Comparison of ENCODE assay signal across 8 cellular contexts in the genomic region with DNA sequence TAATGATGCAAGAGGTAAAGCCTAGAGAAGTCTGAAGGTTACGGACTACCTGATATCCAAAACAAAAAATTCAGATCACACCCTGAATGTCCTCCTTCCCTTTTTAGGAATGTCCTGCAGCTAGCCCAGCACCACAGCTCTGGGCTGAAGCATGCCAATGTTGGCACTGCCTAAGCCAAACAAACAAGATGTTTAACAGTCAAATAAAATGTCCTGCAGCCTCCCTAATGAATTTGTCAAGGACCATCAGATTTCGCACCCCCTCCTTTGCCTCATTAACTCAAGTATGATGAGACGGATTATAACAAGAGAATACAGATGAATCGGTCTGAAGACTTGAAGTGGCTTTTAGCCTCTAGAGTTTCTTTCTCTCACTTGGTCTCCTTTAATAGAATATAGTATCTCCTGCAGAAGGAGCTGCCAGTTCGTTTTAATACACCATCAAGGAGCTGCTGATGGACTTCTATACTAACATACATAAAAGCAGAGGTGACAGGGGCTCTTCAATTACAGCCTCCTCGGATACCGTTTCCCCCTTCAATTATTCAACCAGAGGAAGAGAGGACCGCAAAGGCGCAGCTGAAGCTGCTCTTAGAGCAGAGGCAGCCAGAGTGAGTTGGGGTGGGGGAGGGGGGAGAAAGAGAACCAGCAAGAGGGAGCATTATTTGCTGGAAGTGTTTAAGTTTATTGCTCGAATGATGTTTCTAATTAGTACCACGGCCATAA. TPM values are rescaled to one million over a fixed set of nuclear protein-coding genes. Genes with fewer than 3 reads are reported as not detected.
DNase-seq lines count a peak whose midpoint lies in the region; ATAC-seq and TF ChIP-seq lines count a peak whose summit lies in the region.

No MANE protein-coding gene starts in this region.

- H3K9me3 ChIP-seq in NT2/D1 (ENCODE audit: insufficient read depth, low read length), result no peaks in the 10 kb centered on the region
- no peaks in the 10 kb centered on the region for H3K9me3 ChIP-seq in prostate gland

- TF ChIP-seq CTCF in prostate gland (IDR thresholded peaks at IDR 0.05), result no peak

- WGBS in prostate gland, result 52% methylated on average over 11 of the region's 11 CpGs

- DNase-seq in H7 (peak; percentile 54), NT2/D1 (ENCODE audit: low read depth, low spot score) (no peak), glomerular visceral epithelial cell (ENCODE audit: extremely low spot score) (peak; percentile 56), renal cortical epithelial cell (ENCODE audit: low read depth) (peak; percentile 37), AG08396 (ENCODE audit: low spot score) (no peak), NCI-H1048 (lab: John Stamatoyannopoulos, UW) (no peak), prostate gland (ENCODE audit: low spot score) (no peak)

- H3K9ac ChIP-seq in NT2/D1 (ENCODE audit: insufficient read length, low read depth), result no peak overlapping the region

- H3K27ac ChIP-seq in prostate gland, result no peak overlapping the region

- H3K36me3 ChIP-seq in H7 (replicated peaks; ENCODE audit: control insufficient read depth, insufficient read depth, low read length) (no peaks in the 10 kb centered on the region), NT2/D1 (ENCODE audit: insufficient read depth, insufficient read length, low read length) (no peaks in the 10 kb centered on the region), prostate gland (no peaks in the 10 kb centered on the region)

- intact Hi-C loops in prostate gland (cut with DNase I), result no loop called here

- ATAC-seq in GM19023 (IDR thresholded peaks at IDR 0.05; ENCODE audit: unreplicated experiment), result no peak

- TF ChIP-seq POLR2A in prostate gland (IDR thresholded peaks at IDR 0.05), result no peak

- peak overlapping the region; percentile 56 for H3K4me3 ChIP-seq in H7 (ENCODE audit: insufficient read depth, low read depth, low read length)
- H3K4me3 ChIP-seq in NT2/D1 (ENCODE audit: insufficient read length, low read depth), result peak overlapping the region; percentile 37
- H3K4me3 ChIP-seq in prostate gland, result no peak overlapping the region

- H3K27me3 ChIP-seq in H7 (ENCODE audit: control insufficient read depth, insufficient read depth, low read length), result peaks cover 48% of the 10 kb centered on the region
- H3K27me3 ChIP-seq in NT2/D1 (ENCODE audit: insufficient read depth, insufficient read length), result peaks cover 61% of the 10 kb centered on the region
- H3K27me3 ChIP-seq in prostate gland (replicated peaks; ENCODE audit: insufficient read depth), result no peaks in the 10 kb centered on the region

- H3K4me1 ChIP-seq in NT2/D1 (ENCODE audit: insufficient read depth, insufficient read length), result peaks cover 3% of the 10 kb centered on the region
- no peaks in the 10 kb centered on the region for H3K4me1 ChIP-seq in prostate gland (replicated peaks)

RNA-seq across cellular contexts. Expression of gene MAB21L2, which starts 3.0 kb away (rescaled TPM):
- not detected in 2 replicates for total RNA-seq in H7 (2014; rRNA removed; shearing (Covaris generic))
- total RNA-seq in renal cortical epithelial cell (not detected in 2 replicates), prostate gland (under 1 TPM in 1 of 2 donors, not detected in 1; 0.14 TPM)

Comparison
In these comparisons a context has a peak if more than half of its experiments do, and no peak if none do; other contexts are left out.
1. DNase-seq: peak in H7 (single experiment), glomerular visceral epithelial cell (single experiment) and renal cortical epithelial cell (single experiment); none in NT2/D1 (single experiment), AG08396 (single experiment), NCI-H1048 (single experiment) and prostate gland (single experiment).
2. H3K4me3 ChIP-seq: peak in H7 (single experiment) and NT2/D1 (single experiment); none in prostate gland (0 of 2).